ENCODE assay signal across 14 cellular contexts in the genomic region with DNA sequence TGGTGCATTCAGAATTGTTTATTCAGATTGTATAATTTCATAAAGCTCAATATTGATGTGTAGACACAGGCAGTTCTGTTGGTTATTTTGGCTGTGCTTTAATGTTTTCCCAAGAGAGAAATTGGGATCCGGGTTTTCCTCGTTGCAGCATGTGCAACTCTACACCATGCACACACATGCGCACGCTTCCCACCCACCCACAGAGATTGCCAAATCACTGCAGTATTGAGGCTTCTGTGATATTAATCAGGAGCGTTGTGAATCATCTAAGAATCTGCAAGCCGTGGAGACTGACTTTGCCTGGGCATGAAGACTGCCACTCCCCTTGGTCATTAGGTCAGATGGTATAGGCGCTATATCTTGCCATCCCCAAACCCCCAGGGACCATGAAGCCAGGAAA.
DNase-seq lines count a peak whose midpoint lies in the region; ATAC-seq and TF ChIP-seq lines count a peak whose summit lies in the region.
"Had no signal": no experiment of that assay in that cellular context is flagged by ENCODE, and none has a peak within 500 bp of the region (broad histone marks: within the 10 kb centered on the region; RNA-seq: fewer than 3 reads in every experiment).

No MANE protein-coding gene starts in this region.

- H3K4me1 Mint-ChIP-seq in HFFc6 (ENCODE audit: low read depth) = peaks cover 38% of the 10 kb centered on the region
- H3K4me1 Mint-ChIP-seq in naive thymus-derived CD4-positive, alpha-beta T cell = no peaks in the 10 kb centered on the region
- H3K4me1 Mint-ChIP-seq: CD8-positive, alpha-beta memory T cell had no signal

- no peak overlapping the region for H3K4me3 ChIP-seq in naive thymus-derived CD4-positive, alpha-beta T cell (ENCODE audit: low read length)
- H3K4me3 ChIP-seq: coronary artery, lung, SK-N-MC, tibial artery had no signal

- intact Hi-C loops in naive thymus-derived CD4-positive, alpha-beta T cell (cut with micrococcal nuclease) = no loop called here

- no peak for TF ChIP-seq CTCF in HFFc6 (IDR thresholded peaks at IDR 0.05)

- peak overlapping the region; percentile 73 for H3K27ac Mint-ChIP-seq in HFFc6
- no peak overlapping the region for H3K27ac Mint-ChIP-seq in naive thymus-derived CD4-positive, alpha-beta T cell
- H3K27ac Mint-ChIP-seq: CD8-positive, alpha-beta memory T cell had no signal

- H3K4me3 Mint-ChIP-seq in HFFc6 = peak overlapping the region; percentile 41; the same call in 1 of the 2 replicates
- no peak overlapping the region for H3K4me3 Mint-ChIP-seq in naive thymus-derived CD4-positive, alpha-beta T cell
- H3K4me3 Mint-ChIP-seq: CD8-positive, alpha-beta memory T cell had no signal

- H3K9me3 ChIP-seq in naive thymus-derived CD4-positive, alpha-beta T cell (ENCODE audit: control insufficient read depth in 2 of 3, low read length in 3 of 3) = no peaks in the 10 kb centered on the region
- H3K9me3 ChIP-seq: tibial artery had no signal

- POLR2A ChIA-PET in naive thymus-derived CD4-positive, alpha-beta T cell (lab: Charles Lee) = no interaction called here

- DNase-seq in AG08395 (ENCODE audit: low spot score) (peak; percentile 86), HFFc6 (peak; percentile 83), amniotic epithelial cell (ENCODE audit: low read depth) (peak; percentile 89), iris pigment epithelial cell (ENCODE audit: low read depth) (peak; percentile 93), NCI-H510A treated with DMSO at 0.1 percent for 48 hours (lab: John Stamatoyannopoulos, UW) (no peak)
- no peak for DNase-seq in activated CD4-positive, alpha-beta T cell treated with anti-CD3 and anti-CD28 coated beads for 4 hours
- DNase-seq in naive thymus-derived CD4-positive, alpha-beta T cell = no peak
- DNase-seq: CD8-positive, alpha-beta memory T cell; NCI-H510A had no signal

- no peaks in the 10 kb centered on the region for H3K4me1 ChIP-seq in naive thymus-derived CD4-positive, alpha-beta T cell (ENCODE audit: control insufficient read depth in 2 of 2, insufficient read depth in 2 of 2, low read length in 2 of 2)

- no peak for ATAC-seq in GM21381 (IDR thresholded peaks at IDR 0.05; ENCODE audit: unreplicated experiment)
- ATAC-seq in naive thymus-derived CD4-positive, alpha-beta T cell = no peak

- H3K27me3 Mint-ChIP-seq in HFFc6 (ENCODE audit: insufficient read depth) = peaks cover 3% of the 10 kb centered on the region
- peaks cover 0 to 13% (median 5%) of the 10 kb centered on the region in 5 donors for H3K27me3 Mint-ChIP-seq in naive thymus-derived CD4-positive, alpha-beta T cell

- H3K27me3 ChIP-seq in naive thymus-derived CD4-positive, alpha-beta T cell (ENCODE audit: control insufficient read depth in 2 of 2, insufficient read depth in 2 of 2, low read length in 2 of 2) = no peaks in the 10 kb centered on the region

- H3K9me3 Mint-ChIP-seq in HFFc6 = peaks cover 17% of the 10 kb centered on the region
- H3K9me3 Mint-ChIP-seq in naive thymus-derived CD4-positive, alpha-beta T cell = peaks cover 0 to 14% (median 5%) of the 10 kb centered on the region in 11 donors

- CTCF ChIA-PET in naive thymus-derived CD4-positive, alpha-beta T cell (lab: Charles Lee) = no interaction called here

- H3K36me3 Mint-ChIP-seq in HFFc6 (ENCODE audit: low read depth) = peaks cover 16% of the 10 kb centered on the region
- no peaks in the 10 kb centered on the region for H3K36me3 Mint-ChIP-seq in naive thymus-derived CD4-positive, alpha-beta T cell

- no peaks in the 10 kb centered on the region for H3K36me3 ChIP-seq in naive thymus-derived CD4-positive, alpha-beta T cell (ENCODE audit: control insufficient read depth in 2 of 3, insufficient read depth in 3 of 3, low read length in 3 of 3)
- H3K36me3 ChIP-seq: tibial artery had no signal

- no peak overlapping the region for H3K27ac ChIP-seq in naive thymus-derived CD4-positive, alpha-beta T cell (ENCODE audit: low read depth, low read length)
- H3K27ac ChIP-seq: coronary artery, SK-N-MC, tibial artery had no signal

Comparison
In these comparisons a context has a peak if more than half of its experiments do, and no peak if none do; other contexts are left out.
1. DNase-seq: peak in AG08395 (single experiment), HFFc6 (single experiment), amniotic epithelial cell (single experiment) and iris pigment epithelial cell (single experiment); none in activated CD4-positive, alpha-beta T cell treated with anti-CD3 and anti-CD28 coated beads for 4 hours (0 of 2), naive thymus-derived CD4-positive, alpha-beta T cell (0 of 9) and NCI-H510A treated with DMSO at 0.1 percent for 48 hours (single experiment).